In genomic region chr11:87460842-87461637, GRCh38 we compare ENCODE assay signal across 23 cellular contexts.
A peak's percentile ranks its signal among the peaks of the same experiment; 100 is the strongest.
DNase-seq lines count a peak whose midpoint lies in the region; ATAC-seq and TF ChIP-seq lines count a peak whose summit lies in the region.
"Had no signal": no experiment of that assay in that cellular context is flagged by ENCODE, and none has a peak within 500 bp of the region (broad histone marks: within the 10 kb centered on the region; RNA-seq: fewer than 3 reads in every experiment).

No MANE protein-coding gene starts in this region.

- intact Hi-C loops in esophagus muscularis mucosa (cut with DNase I), result no loop called here

- no peak for TF ChIP-seq POLR2A in esophagus muscularis mucosa (IDR thresholded peaks at IDR 0.05; ENCODE audit: low read depth)

- ATAC-seq in HG03521 (IDR thresholded peaks at IDR 0.05; ENCODE audit: unreplicated experiment), result no peak
- ATAC-seq in HG03095 (IDR thresholded peaks at IDR 0.05; ENCODE audit: unreplicated experiment), result no peak
- ATAC-seq: A549, GM12878, GM23338, HCT116 had no signal

- H3K27ac Mint-ChIP-seq in immature natural killer cell, result no peak overlapping the region
- H3K27ac Mint-ChIP-seq: CD14-positive monocyte; CD4-positive, alpha-beta T cell; CD8-positive, alpha-beta memory T cell; GM23338; H9 had no signal

- no peaks in the 10 kb centered on the region for H3K9me3 Mint-ChIP-seq in immature natural killer cell
- H3K9me3 Mint-ChIP-seq: CD4-positive, alpha-beta T cell; H9 had no signal

- no peaks in the 10 kb centered on the region for H3K36me3 ChIP-seq in SK-N-SH (replicated peaks in 1 of 2; ENCODE audit: control insufficient read depth in 1 of 2, insufficient read depth in 2 of 2, low read length in 1 of 2)
- H3K36me3 ChIP-seq in esophagus muscularis mucosa, result no peaks in the 10 kb centered on the region
- H3K36me3 ChIP-seq: BE2C; BLaER1 treated with 17β-estradiol and CSF1 and Interleukin-3, amounts not matched to agents 10 nM and 100 nM had no signal

- POLR2A ChIA-PET in SK-N-SH (lab: Yijun Ruan, JAX), result no interaction called here

- TF ChIP-seq CTCF in SK-N-SH (IDR thresholded peaks at IDR 0.05) (no peak), esophagus muscularis mucosa (IDR thresholded peaks at IDR 0.05) (no peak)

- H3K4me3 ChIP-seq in SK-N-SH (ENCODE audit: low read depth in 2 of 2, low read length in 1 of 2) (no peak overlapping the region), esophagus muscularis mucosa (no peak overlapping the region)
- H3K4me3 ChIP-seq: A549; BLaER1 treated with 17β-estradiol and CSF1 and Interleukin-3, amounts not matched to agents 10 nM and 100 nM; GM12878; GM23338 had no signal

- no peak overlapping the region for H2AFZ ChIP-seq in SK-N-SH (ENCODE audit: low read depth)
- H2AFZ ChIP-seq: GM23338 had no signal

- H3K27ac ChIP-seq in SK-N-SH (ENCODE audit: low read depth in 2 of 2, low read length in 1 of 2) (no peak overlapping the region), esophagus muscularis mucosa (replicated peaks in 1 of 4) (no peak overlapping the region)
- H3K27ac ChIP-seq: A549; BLaER1 treated with 17β-estradiol and CSF1 and Interleukin-3, amounts not matched to agents 10 nM and 100 nM had no signal

- no peak overlapping the region for H3K4me2 ChIP-seq in SK-N-SH
- H3K4me2 ChIP-seq: A549; BLaER1 treated with 17β-estradiol and CSF1 and Interleukin-3, amounts not matched to agents 10 nM and 100 nM; GM23338 had no signal

- DNase-seq in NCI-H82 (lab: John Stamatoyannopoulos, UW), result peak; percentile 64
- DNase-seq in SK-N-SH, result peak; percentile 6
- peak; percentile 62 for DNase-seq in esophagus muscularis mucosa (ENCODE audit: extremely low spot score)
- DNase-seq in immature natural killer cell, result no peak
- DNase-seq: 8988T; ACHN; AML-193; BE2C; CD4-positive, alpha-beta T cell; CD8-positive, alpha-beta memory T cell; DMS 273 treated with DMSO at 0.1 percent for 48 hours; DMS79; EL; GDM1; H9 had no signal

- WGBS in SK-N-SH (ENCODE audit: low lambda C conversion rate), result 2% methylated on average over 4 of the region's 4 CpGs
- WGBS in esophagus muscularis mucosa, result 95% methylated on average over 4 of the region's 4 CpGs

- no peaks in the 10 kb centered on the region for H3K36me3 Mint-ChIP-seq in immature natural killer cell
- H3K36me3 Mint-ChIP-seq: CD14-positive monocyte; CD8-positive, alpha-beta memory T cell had no signal

- no peak overlapping the region for H3K4me3 Mint-ChIP-seq in immature natural killer cell
- H3K4me3 Mint-ChIP-seq: CD14-positive monocyte; CD4-positive, alpha-beta T cell; CD8-positive, alpha-beta memory T cell; GM23338; H9 had no signal

- H3K9me2 ChIP-seq in SK-N-SH, result no peaks in the 10 kb centered on the region

- H3K9me3 ChIP-seq in SK-N-SH (no peaks in the 10 kb centered on the region), esophagus muscularis mucosa (no peaks in the 10 kb centered on the region)
- H3K9me3 ChIP-seq: A549; BE2C; BLaER1 treated with 17β-estradiol and CSF1 and Interleukin-3, amounts not matched to agents 10 nM and 100 nM had no signal

- H4K20me1 ChIP-seq in SK-N-SH (ENCODE audit: insufficient read depth), result no peaks in the 10 kb centered on the region
- H4K20me1 ChIP-seq: BLaER1 treated with 17β-estradiol and CSF1 and Interleukin-3, amounts not matched to agents 10 nM and 100 nM had no signal

- H3K4me1 ChIP-seq in SK-N-SH (ENCODE audit: control insufficient read depth in 1 of 2, insufficient read depth in 2 of 2, low read depth in 1 of 2, low read length in 1 of 2), result no peaks in the 10 kb centered on the region
- H3K4me1 ChIP-seq in esophagus muscularis mucosa, result peaks cover 0 to 9% (median 7%) of the 10 kb centered on the region in 4 donors
- H3K4me1 ChIP-seq: A549, BE2C had no signal

- TF ChIP-seq EP300 in SK-N-SH (IDR thresholded peaks at IDR 0.05; ENCODE audit: borderline replicate concordance in 1 of 2, low read depth in 1 of 2, low read length in 1 of 2) (peak in 1 of 2 experiments; percentile 40; a peak in 1 of 4 replicates), esophagus muscularis mucosa (IDR thresholded peaks at IDR 0.05) (no peak)

- H3K79me2 ChIP-seq in SK-N-SH (ENCODE audit: insufficient read depth), result no peaks in the 10 kb centered on the region

- H3K27me3 ChIP-seq in SK-N-SH (ENCODE audit: insufficient read depth) (peaks cover 7% of the 10 kb centered on the region; the same call in 1 of the 2 replicates), esophagus muscularis mucosa (no peaks in the 10 kb centered on the region)
- H3K27me3 ChIP-seq: BLaER1 treated with 17β-estradiol and CSF1 and Interleukin-3, amounts not matched to agents 10 nM and 100 nM had no signal

- peaks cover 0 to 4% (median 3%) of the 10 kb centered on the region in 3 donors for H3K27me3 Mint-ChIP-seq in immature natural killer cell (ENCODE audit: low read depth in 3 of 3)
- H3K27me3 Mint-ChIP-seq: CD4-positive, alpha-beta T cell had no signal

- CTCF ChIA-PET in SK-N-SH (lab: Yijun Ruan, JAX), result interaction anchor here (0.6 to 1.1 kb wide), 3 partner anchors 40 to 1004 kb away, joined by 3 read pairs; no protein-coding TSS in a partner anchor

- no peaks in the 10 kb centered on the region for H3K4me1 Mint-ChIP-seq in immature natural killer cell
- H3K4me1 Mint-ChIP-seq: CD14-positive monocyte; CD8-positive, alpha-beta memory T cell; GM23338 had no signal

- no peak overlapping the region for H3K9ac ChIP-seq in SK-N-SH
- H3K9ac ChIP-seq: BLaER1 treated with 17β-estradiol and CSF1 and Interleukin-3, amounts not matched to agents 10 nM and 100 nM had no signal

- no peaks in the 10 kb centered on the region for H3F3A ChIP-seq in SK-N-SH (replicated peaks; ENCODE audit: insufficient read depth)

- TF ChIP-seq RAD21 in SK-N-SH (IDR thresholded peaks at IDR 0.05; ENCODE audit: low read length), result no peak

TF ChIP-seq in SK-N-SH, 30 proteins besides CTCF, POLR2A, EP300 and RAD21:
- no peak for TF ChIP-seq TAF1 (IDR thresholded peaks at IDR 0.05; ENCODE audit: borderline replicate concordance, low read depth, low read length)
- peak; percentile 29; the same call in 1 of the 2 replicates for TF ChIP-seq GATA2 (CRISPR knock-in tag; IDR thresholded peaks at IDR 0.05)
- 0 out of 2 replicates have a peak, but pooled peaks have one; percentile 22 for TF ChIP-seq RCOR1 (IDR thresholded peaks at IDR 0.05; ENCODE audit: low read length)

Comparison
In these comparisons a context has a peak if more than half of its experiments do, and no peak if none do; other contexts are left out.
1. DNase-seq: peak in NCI-H82 (single experiment), SK-N-SH (single experiment) and esophagus muscularis mucosa (single experiment); none in immature natural killer cell (0 of 3).